Comparison of ENCODE assay signal across 12 cellular contexts in genomic region chr6:4280721-4281120, GRCh38.
DNase-seq lines count a peak whose midpoint lies in the region; ATAC-seq and TF ChIP-seq lines count a peak whose summit lies in the region.
"Had no signal": no experiment of that assay in that cellular context is flagged by ENCODE, and none has a peak within 500 bp of the region (broad histone marks: within the 10 kb centered on the region; RNA-seq: fewer than 3 reads in every experiment).

No MANE protein-coding gene starts in this region.

- in situ Hi-C loops in GM13976 (cut with MboI; ENCODE audit: low sequenced_read_pairs, unreplicated experiment): no loop called here

- TF ChIP-seq CTCF in GM13976 (IDR thresholded peaks at IDR 0.05; ENCODE audit: borderline replicate concordance, control extremely low read depth, extremely low read depth, insufficient read depth, missing control alignments): no peak

- ATAC-seq in HG03097 (IDR thresholded peaks at IDR 0.05; ENCODE audit: low FRiP score, unreplicated experiment): no peak
- ATAC-seq: activated naive CD4-positive, alpha-beta T cell treated with anti-CD3 and anti-CD28 coated beads, Interleukin-2, amount 50 U/mL, for 72 hours had no signal

- DNase-seq in A172 (ENCODE audit: low spot score) (peak; percentile 93), H4 (ENCODE audit: low spot score) (peak; percentile 57), T1000 (lab: John Stamatoyannopoulos, UW) (peak; percentile 17), foreskin melanocyte (peak; percentile 28), HuH-7 (ENCODE audit: low spot score) (no peak), SIG-M5 (lab: John Stamatoyannopoulos, UW) (no peak), GM13976 (ENCODE audit: low spot score) (no peak)
- DNase-seq: activated B cell treated with CpG ODN at 0.5 μM for 24 hours; CD4-positive, alpha-beta memory T cell; NCI-H524 had no signal

Comparison
In these comparisons a context has a peak if more than half of its experiments do, and no peak if none do; other contexts are left out.
1. DNase-seq: peak in A172 (single experiment), H4 (single experiment), T1000 (single experiment) and foreskin melanocyte (single experiment); none in HuH-7 (single experiment), SIG-M5 (single experiment) and GM13976 (single experiment).